ENCODE assay signal across 24 cellular contexts in genomic region chr22:39577900-39578299, GRCh38. TPM values are rescaled to one million over a fixed set of nuclear protein-coding genes. Genes with fewer than 3 reads are reported as not detected.
"Had no signal": no experiment of that assay in that cellular context is flagged by ENCODE, and none has a peak within 500 bp of the region (broad histone marks: within the 10 kb centered on the region; RNA-seq: fewer than 3 reads in every experiment).

No MANE protein-coding gene starts in this region.

- ATAC-seq: effector memory CD8-positive, alpha-beta T cell; esophagus mucosa; foreskin keratinocyte; gastroesophageal sphincter; heart right ventricle; left cardiac atrium; left lung; left ventricle myocardium superior; lower lobe of right lung; naive thymus-derived CD4-positive, alpha-beta T cell had no signal

- H3K36me3 ChIP-seq: colonic mucosa, gastroesophageal sphincter, heart right ventricle, left lung, lower lobe of right lung had no signal

- DNase-seq: colonic mucosa; cortex of kidney; effector CD8-positive, alpha-beta T cell; effector memory CD8-positive, alpha-beta T cell; endodermal cell; erythroblast; foreskin keratinocyte; head of caudate nucleus; heart right ventricle; hippocampal formation; left cardiac atrium; left lung; left ventricle myocardium superior; lower lobe of right lung; mesenchymal stem cell; naive thymus-derived CD4-positive, alpha-beta T cell had no signal

- H3K9me3 ChIP-seq: colonic mucosa, gastroesophageal sphincter, heart right ventricle, left lung, lower lobe of right lung had no signal

- H3K27me3 ChIP-seq: colonic mucosa, foreskin keratinocyte had no signal

- H3K4me1 ChIP-seq: colonic mucosa, gastroesophageal sphincter, heart right ventricle, left lung, lower lobe of right lung had no signal

- H3K27ac ChIP-seq: colonic mucosa, epithelial cell of prostate, foreskin keratinocyte, gastroesophageal sphincter, heart right ventricle, left lung, lower lobe of right lung had no signal

- H3K4me3 ChIP-seq: colonic mucosa, gastroesophageal sphincter, heart right ventricle, left lung, lower lobe of right lung had no signal

RNA-seq across cellular contexts. Expression of gene CACNA1I, which starts 7.3 kb away (rescaled TPM):
- total RNA-seq: dermis microvascular lymphatic vessel endothelial cell, fibroblast of villous mesenchyme, kidney epithelial cell, left ventricle myocardium superior, lung microvascular endothelial cell had no signal
- polyA plus RNA-seq: foreskin keratinocyte, keratinocyte had no signal
